In the genomic region with DNA sequence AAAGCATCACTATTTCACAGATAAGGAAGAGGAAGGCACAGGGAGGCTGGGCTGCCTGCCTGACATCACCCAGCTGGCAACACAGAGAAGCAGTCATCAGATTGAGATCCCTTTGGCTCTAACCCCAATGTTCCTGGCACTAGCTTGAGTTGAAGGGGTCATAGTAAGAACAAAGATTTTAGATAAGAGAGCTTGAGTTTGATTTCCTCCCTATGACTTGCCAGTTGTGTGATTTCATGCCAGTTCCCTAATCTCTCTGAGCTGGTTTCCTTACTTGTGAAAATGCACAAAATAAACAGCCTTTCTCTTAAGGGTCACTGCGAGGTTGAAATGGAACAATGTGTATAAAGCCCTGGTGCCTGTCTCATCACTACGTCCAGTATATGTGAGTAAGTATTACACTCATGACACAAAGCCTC, we compare ENCODE assay signal across 1 cellular context.
TF ChIP-seq lines count a peak whose summit lies in the region.

No MANE protein-coding gene starts in this region.

TF ChIP-seq in endothelial cell of umbilical vein, 7 proteins besides CTCF, POLR2A, EP300 and RAD21:
- TF ChIP-seq POLR2AphosphoS5 (IDR thresholded peaks at IDR 0.05; ENCODE audit: insufficient read depth, low read depth, low read length) (peak; percentile 94), EZH2 (IDR thresholded peaks at IDR 0.05; ENCODE audit: borderline replicate concordance, low read depth, low read length, severe bottlenecking) (no peak), GATA2 (IDR thresholded peaks at IDR 0.05; ENCODE audit: insufficient read depth, insufficient read length, low read depth, low read length) (peak; percentile 100), MYC (IDR thresholded peaks at IDR 0.05; ENCODE audit: low read depth, low read length) (no peak), JUN (IDR thresholded peaks at IDR 0.05; ENCODE audit: borderline replicate concordance, insufficient read depth, insufficient read length, low read depth) (peak; percentile 91), FOS (IDR thresholded peaks at IDR 0.05; ENCODE audit: borderline replicate concordance, insufficient read depth, low read length) (peak; percentile 95)
- TF ChIP-seq, protein P1, sequence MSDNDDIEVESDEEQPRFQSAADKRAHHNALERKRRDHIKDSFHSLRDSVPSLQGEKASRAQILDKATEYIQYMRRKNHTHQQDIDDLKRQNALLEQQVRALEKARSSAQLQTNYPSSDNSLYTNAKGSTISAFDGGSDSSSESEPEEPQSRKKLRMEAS (IDR thresholded peaks at IDR 0.05; ENCODE audit: insufficient read depth, insufficient read length) = no peak
